ENCODE assay signal across 8 cellular contexts in genomic region chrX:71532753-71533425, GRCh38. TPM values are rescaled to one million over a fixed set of nuclear protein-coding genes. Genes with fewer than 3 reads are reported as not detected.
A peak's percentile ranks its signal among the peaks of the same experiment; 100 is the strongest.
DNase-seq lines count a peak whose midpoint lies in the region; ATAC-seq and TF ChIP-seq lines count a peak whose summit lies in the region.

OGT (plus strand) TSS chrX:71533104; CDS start chrX:71533300, 196 bp downstream.

- intact Hi-C loops in vagina (cut with DNase I), result no loop called here

- peak within 1 kb of the TSS; percentile 93 for H3K27ac ChIP-seq in hepatocyte
- H3K27ac ChIP-seq in rectal smooth muscle tissue (ENCODE audit: low read depth, low read length), result peak within 1 kb of the TSS; percentile 85
- peak within 1 kb of the TSS; percentile 89 for H3K27ac ChIP-seq in vagina

- H3K27me3 ChIP-seq in hepatocyte (no peaks in the 10 kb centered on the region), rectal smooth muscle tissue (ENCODE audit: control insufficient read depth, insufficient read depth, low read length) (no peaks in the 10 kb centered on the region), vagina (no peaks in the 10 kb centered on the region)

- H3K9me2 ChIP-seq in hepatocyte (replicated peaks; ENCODE audit: insufficient read depth), result no peaks in the 10 kb centered on the region

- peak; percentile 42 for ATAC-seq in GM18508 (IDR thresholded peaks at IDR 0.05; ENCODE audit: insufficient read depth, unreplicated experiment)
- peak; percentile 84 for ATAC-seq in HG02981 (IDR thresholded peaks at IDR 0.05; ENCODE audit: unreplicated experiment)

- no peaks in the 10 kb centered on the region for H3K36me3 ChIP-seq in hepatocyte (replicated peaks; ENCODE audit: insufficient read depth, low read depth)
- peaks cover 3% of the 10 kb centered on the region for H3K36me3 ChIP-seq in rectal smooth muscle tissue (ENCODE audit: control insufficient read depth, insufficient read depth, low read length)
- H3K36me3 ChIP-seq in vagina, result no peaks in the 10 kb centered on the region

- peak in 1 of 2 donors; percentile 37 for TF ChIP-seq POLR2A in vagina (IDR thresholded peaks at IDR 0.05)

- H3K4me1 ChIP-seq in hepatocyte (ENCODE audit: insufficient read depth) (peaks cover 3% of the 10 kb centered on the region), rectal smooth muscle tissue (ENCODE audit: control insufficient read depth, insufficient read depth, low read length) (no peaks in the 10 kb centered on the region), vagina (peaks cover 15% of the 10 kb centered on the region)

- in situ Hi-C loops in astrocyte of the cerebellum (cut with HindIII; ENCODE audit: low sequenced_read_pairs), result no loop called here

- peak within 1 kb of the TSS; percentile 77 for H3K4me2 ChIP-seq in hepatocyte

- H3K9me3 ChIP-seq in hepatocyte (ENCODE audit: low read depth) (no peaks in the 10 kb centered on the region), vagina (no peaks in the 10 kb centered on the region)

- H3K4me3 ChIP-seq in astrocyte of the cerebellum (ENCODE audit: low read depth, low read length), result peak within 1 kb of the TSS; percentile 70
- peak within 1 kb of the TSS; percentile 67 for H3K4me3 ChIP-seq in hepatocyte
- H3K4me3 ChIP-seq in rectal smooth muscle tissue (ENCODE audit: low read length), result peak within 1 kb of the TSS; percentile 90
- peak within 1 kb of the TSS; percentile 50 to 68 for H3K4me3 ChIP-seq in vagina

- peak within 1 kb of the TSS; percentile 98 for H3K9ac ChIP-seq in rectal smooth muscle tissue (ENCODE audit: low read length)

- WGBS in hepatocyte (ENCODE audit: low lambda C conversion rate, missing lambda C conversion rate), result 50% methylated on average over 47 of the region's 47 CpGs

- DNase-seq in NCI-H2081 (lab: John Stamatoyannopoulos, UW) (peak; percentile 94 to 98), T-helper 9 cell (peak; percentile 83), astrocyte of the cerebellum (ENCODE audit: low read depth) (peak; percentile 93), hepatocyte (ENCODE audit: low spot score) (peak; percentile 94), vagina (ENCODE audit: extremely low spot score in 2 of 2) (peak in 1 of 2 donors; percentile 97)

- peak within 1 kb of the TSS; percentile 58 for H2AFZ ChIP-seq in hepatocyte

- no peak for TF ChIP-seq CTCF in astrocyte of the cerebellum (IDR thresholded peaks at IDR 0.05; ENCODE audit: low read depth, low read length, missing control alignments)
- TF ChIP-seq CTCF in hepatocyte (IDR thresholded peaks at IDR 0.05; ENCODE audit: poor library complexity), result no peak
- no peak for TF ChIP-seq CTCF in vagina (IDR thresholded peaks at IDR 0.05)

- peaks cover 36% of the 10 kb centered on the region for H4K20me1 ChIP-seq in hepatocyte (ENCODE audit: insufficient read depth, poor library complexity, severe bottlenecking)

- peaks cover 52% of the 10 kb centered on the region for H3K79me2 ChIP-seq in hepatocyte

RNA-seq across cellular contexts. Expression of gene OGT, which starts in this region (rescaled TPM):
- total RNA-seq in hepatocyte (117 and 120 TPM in 2 replicates), vagina (173 TPM)
- polyA plus RNA-seq in hepatocyte, result 36.8 and 46.5 TPM in 2 replicates
